ENCODE assay signal across 2 cellular contexts in the genomic region with DNA sequence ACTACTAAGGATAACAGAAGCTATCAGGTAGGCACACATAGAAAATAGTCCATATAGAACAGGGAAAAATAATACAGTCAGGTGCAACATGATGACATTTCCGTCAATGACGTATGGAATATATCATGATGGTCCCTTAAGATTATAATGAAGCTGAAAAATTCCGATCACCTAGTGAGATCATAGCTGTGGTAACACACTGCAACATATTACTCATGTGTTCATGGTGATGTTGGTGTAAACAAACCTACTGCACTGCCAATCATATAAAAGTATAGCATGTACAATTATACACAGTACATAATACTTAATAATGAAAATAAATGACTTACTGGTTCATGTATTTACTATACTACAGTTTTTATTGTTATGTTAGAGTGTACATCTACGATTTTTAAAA.
TF ChIP-seq lines count a peak whose summit lies in the region.

No MANE protein-coding gene starts in this region.

TF ChIP-seq in K562, 482 proteins besides CTCF, POLR2A, EP300 and RAD21:
- no peak for TF ChIP-seq ELF4 (CRISPR knock-in tag; IDR thresholded peaks at IDR 0.05)
- TF ChIP-seq, protein P1, sequence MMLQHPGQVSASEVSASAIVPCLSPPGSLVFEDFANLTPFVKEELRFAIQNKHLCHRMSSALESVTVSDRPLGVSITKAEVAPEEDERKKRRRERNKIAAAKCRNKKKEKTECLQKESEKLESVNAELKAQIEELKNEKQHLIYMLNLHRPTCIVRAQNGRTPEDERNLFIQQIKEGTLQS (IDR thresholded peaks at IDR 0.05): peak; percentile 27; the same call in 1 of the 2 replicates
- TF ChIP-seq, protein P1 (CRISPR knock-in tag; conservative IDR thresholded peaks at IDR 0.05): no peak
- TF ChIP-seq RUNX1 (IDR thresholded peaks at IDR 0.05; ENCODE audit: low read depth): no peak
- no peak for TF ChIP-seq CEBPG (CRISPR knock-in tag; IDR thresholded peaks at IDR 0.05)
- 0 out of 4 replicates have a peak, but pooled peaks of 1 of the 2 experiments have one; percentile 20 for TF ChIP-seq CEBPG (tag; conservative IDR thresholded peaks at IDR 0.05 in 1 of 2, IDR thresholded peaks at IDR 0.05 in 1 of 2)
- no peak for TF ChIP-seq GATA2 (CRISPR knock-in tag; IDR thresholded peaks at IDR 0.05)

TF ChIP-seq in HepG2, 621 proteins besides CTCF, POLR2A, EP300 and RAD21:
- TF ChIP-seq, protein P2, sequence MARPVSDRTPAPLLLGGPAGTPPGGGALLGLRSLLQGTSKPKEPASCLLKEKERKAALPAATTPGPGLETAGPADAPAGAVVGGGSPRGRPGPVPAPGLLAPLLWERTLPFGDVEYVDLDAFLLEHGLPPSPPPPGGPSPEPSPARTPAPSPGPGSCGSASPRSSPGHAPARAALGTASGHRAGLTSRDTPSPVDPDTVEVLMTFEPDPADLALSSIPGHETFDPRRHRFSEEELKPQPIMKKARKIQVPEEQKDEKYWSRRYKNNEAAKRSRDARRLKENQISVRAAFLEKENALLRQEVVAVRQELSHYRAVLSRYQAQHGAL (CRISPR knock-in tag; IDR thresholded peaks at IDR 0.05; ENCODE audit: not compliant biosample characterization): no peak
- no peak for TF ChIP-seq U2AF1 (optimal IDR thresholded peaks at IDR 0.05; ENCODE audit: low read depth, low read length)
